8 cellular contexts compared by ENCODE assay signal in the genomic region with DNA sequence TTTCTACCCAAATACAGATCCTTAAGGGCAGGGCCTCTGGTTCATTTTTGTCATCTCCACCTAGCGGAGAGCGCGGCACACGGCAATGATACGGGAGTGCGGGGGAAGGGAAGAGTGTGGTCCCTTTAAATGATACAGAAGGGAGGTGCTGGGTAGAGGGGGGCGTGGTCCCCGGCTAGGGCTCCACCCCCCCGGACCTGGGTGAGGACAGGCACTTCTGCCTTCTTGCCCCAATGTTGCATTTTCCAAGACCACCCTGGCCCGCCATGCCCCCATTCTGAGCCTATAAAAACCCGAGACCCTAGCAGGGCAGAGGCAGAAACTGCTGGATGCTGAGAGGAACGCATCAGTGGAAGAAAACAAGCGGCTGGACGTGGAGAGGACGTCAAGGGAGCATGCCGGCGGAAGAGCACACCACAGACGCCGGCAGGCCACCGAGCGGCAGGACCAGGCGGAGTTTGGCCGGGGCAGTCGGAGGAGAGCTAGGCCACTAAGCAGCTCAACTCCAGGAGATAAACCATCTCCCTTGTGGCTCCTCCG. TPM values are rescaled to one million over a fixed set of nuclear protein-coding genes. Genes with fewer than 3 reads are reported as not detected.
DNase-seq lines count a peak whose midpoint lies in the region; ATAC-seq and TF ChIP-seq lines count a peak whose summit lies in the region.

No MANE protein-coding gene starts in this region.

- TF ChIP-seq EP300 in transverse colon (IDR thresholded peaks at IDR 0.05; ENCODE audit: low read depth): no peak

- intact Hi-C loops in sciatic nerve (cut with DNase I) (loop anchor here (10.0 kb wide), 1 partner anchor 131 kb away; a partner anchor contains a TSS), transverse colon (cut with DNase I; ENCODE audit: low total_unique reads) (no loop called here)

- H3K36me3 Mint-ChIP-seq in WTC11: peaks cover 12% of the 10 kb centered on the region

- peak overlapping the region; percentile 85 for H3K4me3 Mint-ChIP-seq in WTC11

- no peak overlapping the region for H3K27ac Mint-ChIP-seq in WTC11

- peaks cover 27% of the 10 kb centered on the region for H3K4me1 Mint-ChIP-seq in WTC11

- H3K4me3 ChIP-seq in HEK293 (ENCODE audit: low read depth, low read length): no peak overlapping the region
- peak overlapping the region in 2 of 4 donors; percentile 4 to 23 for H3K4me3 ChIP-seq in transverse colon

- H3K27me3 Mint-ChIP-seq in WTC11 (ENCODE audit: low read depth): no peaks in the 10 kb centered on the region; the same call in 1 of the 2 replicates

- peaks cover 13% of the 10 kb centered on the region for H3K9me3 Mint-ChIP-seq in WTC11

- peak; percentile 85 for ATAC-seq in WTC11
- ATAC-seq in sciatic nerve: peak; percentile 97
- no peak for ATAC-seq in HG02840 (IDR thresholded peaks at IDR 0.05; ENCODE audit: low FRiP score, unreplicated experiment)
- no peak for ATAC-seq in GM18861 (IDR thresholded peaks at IDR 0.05; ENCODE audit: unreplicated experiment)
- ATAC-seq in HG03378 (IDR thresholded peaks at IDR 0.05; ENCODE audit: unreplicated experiment): no peak

- CTCF ChIA-PET in HEK293 (lab: Yijun Ruan, JAX): interaction anchor here (0.6 kb wide), 1 partner anchor 575 kb away, joined by 3 read pairs; no protein-coding TSS in a partner anchor
- CTCF ChIA-PET in WTC11 (lab: Charles Lee): interaction anchor here (0.6 to 1.2 kb wide), 10 partner anchors 9 to 332 kb away, joined by 3 to 11 read pairs (median 4); a partner anchor contains a TSS

- POLR2A ChIA-PET in HEK293 (lab: Yijun Ruan, JAX): no interaction called here
- POLR2A ChIA-PET in WTC11 (lab: Charles Lee): no interaction called here

- WGBS in transverse colon (ENCODE audit: low coverage in 1 of 2), 2 donors: 75% methylated on average over 25 of the region's 25 CpGs; no CpG with 5 or more reads in 1 of the 2 donors

- H3K27me3 ChIP-seq in transverse colon: peaks cover 8% of the 10 kb centered on the region

- TF ChIP-seq POLR2A in erythroblast (IDR thresholded peaks at IDR 0.05; ENCODE audit: low read length): no peak
- TF ChIP-seq POLR2A in transverse colon (IDR thresholded peaks at IDR 0.05): no peak

- H3K4me1 ChIP-seq in HEK293 (ENCODE audit: control insufficient read depth, insufficient read depth, low read length) (no peaks in the 10 kb centered on the region), transverse colon (no peaks in the 10 kb centered on the region)

- H3K27ac ChIP-seq in HEK293 (ENCODE audit: extremely low read depth, low read depth, low read length) (no peak overlapping the region), transverse colon (no peak overlapping the region)

- DNase-seq in WTC11 (ENCODE audit: low spot score) (peak; percentile 82), erythroblast (lab: John Stamatoyannopoulos, UW) (peak; percentile 16 to 21), sciatic nerve (ENCODE audit: low spot score) (no peak), transverse colon (no peak)

- in situ Hi-C loops in transverse colon (cut with MboI; ENCODE audit: low pct_ligation_motif_present in 1 of 4, low pct_unique_long_range_greater_than_20kb in 1 of 4, low sequenced_read_pairs in 3 of 4): no loop called here

- no peaks in the 10 kb centered on the region for H3K9me3 ChIP-seq in HEK293 (ENCODE audit: control insufficient read depth, insufficient read depth, low read depth, low read length)
- no peaks in the 10 kb centered on the region for H3K9me3 ChIP-seq in transverse colon

- TF ChIP-seq CTCF in HEK293 (tag by site-specific recombination; IDR thresholded peaks at IDR 0.05) (no peak), WTC11 (IDR thresholded peaks at IDR 0.05) (no peak), transverse colon (IDR thresholded peaks at IDR 0.05) (peak in 1 of 5 experiments; percentile 11)

- H3K36me3 ChIP-seq in HEK293 (ENCODE audit: control insufficient read depth in 2 of 2, insufficient read depth in 1 of 2, low read length in 2 of 2): no peaks in the 10 kb centered on the region
- H3K36me3 ChIP-seq in transverse colon: no peaks in the 10 kb centered on the region

TF ChIP-seq in HEK293, 187 proteins besides CTCF, POLR2A, EP300 and RAD21 (continues in another document):
- TF ChIP-seq, protein P1, sequence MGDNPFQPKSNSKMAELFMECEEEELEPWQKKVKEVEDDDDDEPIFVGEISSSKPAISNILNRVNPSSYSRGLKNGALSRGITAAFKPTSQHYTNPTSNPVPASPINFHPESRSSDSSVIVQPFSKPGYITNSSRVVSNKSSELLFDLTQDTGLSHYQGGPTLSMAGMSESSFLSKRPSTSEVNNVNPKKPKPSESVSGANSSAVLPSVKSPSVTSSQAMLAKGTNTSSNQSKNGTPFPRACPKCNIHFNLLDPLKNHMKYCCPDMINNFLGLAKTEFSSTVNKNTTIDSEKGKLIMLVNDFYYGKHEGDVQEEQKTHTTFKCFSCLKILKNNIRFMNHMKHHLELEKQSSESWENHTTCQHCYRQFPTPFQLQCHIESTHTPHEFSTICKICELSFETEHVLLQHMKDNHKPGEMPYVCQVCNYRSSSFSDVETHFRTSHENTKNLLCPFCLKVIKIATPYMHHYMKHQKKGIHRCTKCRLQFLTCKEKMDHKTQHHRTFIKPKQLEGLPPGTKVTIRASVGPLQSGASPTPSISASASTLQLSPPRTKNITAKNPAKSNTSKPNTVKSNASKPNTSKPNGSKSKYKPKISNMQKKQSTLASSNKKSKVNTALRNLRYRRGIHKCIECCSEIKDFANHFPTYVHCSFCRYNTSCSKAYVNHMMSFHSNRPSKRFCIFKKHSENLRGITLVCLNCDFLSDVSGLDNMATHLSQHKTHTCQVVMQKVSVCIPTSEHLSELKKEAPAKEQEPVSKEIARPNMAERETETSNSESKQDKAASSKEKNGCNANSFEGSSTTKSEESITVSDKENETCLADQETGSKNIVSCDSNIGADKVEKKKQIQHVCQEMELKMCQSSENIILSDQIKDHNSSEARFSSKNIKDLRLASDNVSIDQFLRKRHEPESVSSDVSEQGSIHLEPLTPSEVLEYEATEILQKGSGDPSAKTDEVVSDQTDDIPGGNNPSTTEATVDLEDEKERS (tag by site-specific recombination; IDR thresholded peaks at IDR 0.05): no peak
- TF ChIP-seq KLF1 (tag by site-specific recombination; IDR thresholded peaks at IDR 0.05) (peak; percentile 73; the same call in 1 of the 2 replicates), KLF9 (tag by site-specific recombination; IDR thresholded peaks at IDR 0.05; ENCODE audit: low read depth) (peak; percentile 64; the same call in 1 of the 2 replicates)

TF ChIP-seq in WTC11, 78 proteins besides CTCF, POLR2A, EP300 and RAD21 (continues in another document):
- TF ChIP-seq ETV6 (CRISPR knock-in tag; IDR thresholded peaks at IDR 0.05) (0 out of 2 replicates have a peak, but pooled peaks have one; percentile 30), TP53 (CRISPR knock-in tag; IDR thresholded peaks at IDR 0.05) (no peak), SP1 (CRISPR knock-in tag; conservative IDR thresholded peaks at IDR 0.05) (peak; percentile 91), ZBTB21 (CRISPR knock-in tag; IDR thresholded peaks at IDR 0.05; ENCODE audit: borderline replicate concordance) (no peak), ZNF317 (CRISPR knock-in tag; IDR thresholded peaks at IDR 0.05; ENCODE audit: borderline replicate concordance, low read depth) (no peak)
- TF ChIP-seq, protein P2, sequence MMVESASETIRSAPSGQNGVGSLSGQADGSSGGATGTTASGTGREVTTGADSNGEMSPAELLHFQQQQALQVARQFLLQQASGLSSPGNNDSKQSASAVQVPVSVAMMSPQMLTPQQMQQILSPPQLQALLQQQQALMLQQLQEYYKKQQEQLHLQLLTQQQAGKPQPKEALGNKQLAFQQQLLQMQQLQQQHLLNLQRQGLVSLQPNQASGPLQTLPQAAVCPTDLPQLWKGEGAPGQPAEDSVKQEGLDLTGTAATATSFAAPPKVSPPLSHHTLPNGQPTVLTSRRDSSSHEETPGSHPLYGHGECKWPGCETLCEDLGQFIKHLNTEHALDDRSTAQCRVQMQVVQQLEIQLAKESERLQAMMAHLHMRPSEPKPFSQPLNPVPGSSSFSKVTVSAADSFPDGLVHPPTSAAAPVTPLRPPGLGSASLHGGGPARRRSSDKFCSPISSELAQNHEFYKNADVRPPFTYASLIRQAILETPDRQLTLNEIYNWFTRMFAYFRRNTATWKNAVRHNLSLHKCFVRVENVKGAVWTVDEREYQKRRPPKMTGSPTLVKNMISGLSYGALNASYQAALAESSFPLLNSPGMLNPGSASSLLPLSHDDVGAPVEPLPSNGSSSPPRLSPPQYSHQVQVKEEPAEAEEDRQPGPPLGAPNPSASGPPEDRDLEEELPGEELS (CRISPR knock-in tag; IDR thresholded peaks at IDR 0.05): peak; percentile 48; the same call in 1 of the 2 replicates
- TF ChIP-seq, protein P3, sequence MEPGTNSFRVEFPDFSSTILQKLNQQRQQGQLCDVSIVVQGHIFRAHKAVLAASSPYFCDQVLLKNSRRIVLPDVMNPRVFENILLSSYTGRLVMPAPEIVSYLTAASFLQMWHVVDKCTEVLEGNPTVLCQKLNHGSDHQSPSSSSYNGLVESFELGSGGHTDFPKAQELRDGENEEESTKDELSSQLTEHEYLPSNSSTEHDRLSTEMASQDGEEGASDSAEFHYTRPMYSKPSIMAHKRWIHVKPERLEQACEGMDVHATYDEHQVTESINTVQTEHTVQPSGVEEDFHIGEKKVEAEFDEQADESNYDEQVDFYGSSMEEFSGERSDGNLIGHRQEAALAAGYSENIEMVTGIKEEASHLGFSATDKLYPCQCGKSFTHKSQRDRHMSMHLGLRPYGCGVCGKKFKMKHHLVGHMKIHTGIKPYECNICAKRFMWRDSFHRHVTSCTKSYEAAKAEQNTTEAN (CRISPR knock-in tag; IDR thresholded peaks at IDR 0.05): peak; percentile 79
- TF ChIP-seq, protein P4, sequence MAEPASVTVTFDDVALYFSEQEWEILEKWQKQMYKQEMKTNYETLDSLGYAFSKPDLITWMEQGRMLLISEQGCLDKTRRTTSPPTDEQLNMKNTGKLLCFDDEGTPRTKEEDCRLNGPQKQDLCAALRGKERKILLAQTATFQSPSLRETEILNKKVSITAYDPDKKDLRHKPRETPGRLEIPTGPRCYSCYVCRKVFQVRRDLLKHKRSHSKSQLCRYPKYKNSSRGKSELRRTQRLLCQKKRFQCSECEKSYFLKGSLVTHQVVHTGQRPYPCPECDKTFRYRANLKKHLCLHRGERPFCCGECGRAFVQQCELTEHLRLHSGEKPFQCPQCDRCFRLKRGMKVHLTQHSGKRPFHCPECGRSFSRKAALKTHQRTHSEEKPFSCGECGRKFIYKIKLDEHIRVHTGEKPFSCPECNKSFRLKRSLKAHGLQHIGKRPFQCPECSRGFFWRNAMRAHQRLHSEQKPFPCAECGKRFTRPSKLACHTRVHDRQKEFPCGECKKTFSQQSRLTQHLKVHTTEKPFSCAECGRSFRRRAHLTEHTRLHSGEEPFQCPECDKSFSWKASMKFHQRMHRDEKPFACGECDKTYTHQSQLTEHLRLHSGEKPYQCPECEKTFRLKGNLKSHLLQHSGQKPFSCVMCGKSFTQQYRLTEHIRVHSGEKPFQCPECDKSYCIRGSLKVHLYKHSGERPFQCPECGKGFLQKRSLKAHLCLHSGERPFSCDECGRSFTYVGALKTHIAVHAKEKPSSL (CRISPR knock-in tag; conservative IDR thresholded peaks at IDR 0.05): no peak

RNA-seq across cellular contexts. Expression of a gene that starts 30.0 kb away (rescaled TPM):
- total RNA-seq in WTC11 (2021) (4.4 to 5.7 TPM (median 4.7 TPM) in 3 replicates), sciatic nerve (6.8 TPM), transverse colon (1 to 10 TPM; 4.4 to 6.7 (median 5.1) TPM)

RNA-seq across cellular contexts. Expression of a gene that starts 54.7 kb away (rescaled TPM):
- total RNA-seq in WTC11 (2021) (not detected in 3 replicates), sciatic nerve (not detected), transverse colon (not detected)

Comparison
In these comparisons a context has a peak if more than half of its experiments do, and no peak if none do; other contexts are left out.
1. ATAC-seq: peak in WTC11 (single experiment) and sciatic nerve (single experiment); none in HG02840 (single experiment), GM18861 (single experiment) and HG03378 (single experiment).
2. DNase-seq: peak in WTC11 (single experiment) and erythroblast (2 of 2); none in sciatic nerve (single experiment) and transverse colon (single experiment).